In genomic region chr9:36424289-36425055, GRCh38 we compare ENCODE assay signal across 21 cellular contexts. TPM values are rescaled to one million over a fixed set of nuclear protein-coding genes. Genes with fewer than 3 reads are reported as not detected.
DNase-seq lines count a peak whose midpoint lies in the region; ATAC-seq, FAIRE-seq and TF ChIP-seq lines count a peak whose summit lies in the region.
"Had no signal": no experiment of that assay in that cellular context is flagged by ENCODE, and none has a peak within 500 bp of the region (broad histone marks: within the 10 kb centered on the region; RNA-seq: fewer than 3 reads in every experiment).

No MANE protein-coding gene starts in this region.

- no peak for TF ChIP-seq CTCF in keratinocyte (optimal IDR thresholded peaks at IDR 0.05 in 1 of 3, IDR thresholded peaks at IDR 0.05 in 1 of 3, conservative IDR thresholded peaks at IDR 0.05 in 1 of 3; ENCODE audit: extremely low read depth in 1 of 3, insufficient read depth in 2 of 3, low read length in 3 of 3)
- TF ChIP-seq CTCF in ascending aorta (IDR thresholded peaks at IDR 0.05): no peak
- no peak for TF ChIP-seq CTCF in SK-N-SH (IDR thresholded peaks at IDR 0.05)

- H3K27me3 ChIP-seq in BLaER1: no peaks in the 10 kb centered on the region
- no peaks in the 10 kb centered on the region for H3K27me3 ChIP-seq in keratinocyte (ENCODE audit: control insufficient read depth, extremely low read depth, insufficient read depth, low read length)
- H3K27me3 ChIP-seq in neuronal stem cell (ENCODE audit: control insufficient read depth in 3 of 3, insufficient read depth in 3 of 3, low read depth in 1 of 3, low read length in 3 of 3): no peaks in the 10 kb centered on the region
- H3K27me3 ChIP-seq in ascending aorta: no peaks in the 10 kb centered on the region
- no peaks in the 10 kb centered on the region for H3K27me3 ChIP-seq in SK-N-SH (ENCODE audit: insufficient read depth)
- H3K27me3 ChIP-seq: adrenal gland, body of pancreas, gastrocnemius medialis, hepatocyte, neutrophil had no signal

- CTCF ChIA-PET in SK-N-SH (lab: Yijun Ruan, JAX): interaction anchor here (2.8 kb wide), 1 partner anchor 17 kb away, joined by 20 read pairs; no protein-coding TSS in a partner anchor

- no peak overlapping the region for H3K23ac ChIP-seq in neuronal stem cell (ENCODE audit: low read depth, low read length, poor library complexity)

- H2BK5ac ChIP-seq in neuronal stem cell (ENCODE audit: low read length): no peak overlapping the region

- H3K79me2 ChIP-seq in keratinocyte (ENCODE audit: control insufficient read depth, insufficient read depth, low read length) (no peaks in the 10 kb centered on the region), SK-N-SH (ENCODE audit: insufficient read depth) (peaks cover 29% of the 10 kb centered on the region)

- no peak overlapping the region for H2AK5ac ChIP-seq in neuronal stem cell (ENCODE audit: low read depth, low read length)

- H3F3A ChIP-seq in SK-N-SH (replicated peaks; ENCODE audit: insufficient read depth): peaks cover 5% of the 10 kb centered on the region

- H3K27ac ChIP-seq in BLaER1 (peak overlapping the region; percentile 27; the same call in 1 of the 2 replicates), keratinocyte (ENCODE audit: control insufficient read depth, insufficient read depth, low read length) (no peak overlapping the region), neuronal stem cell (replicated peaks; ENCODE audit: low read length) (peak overlapping the region; percentile 6), ascending aorta (no peak overlapping the region), SK-N-SH (ENCODE audit: low read depth in 2 of 2, low read length in 1 of 2) (no peak overlapping the region)
- H3K27ac ChIP-seq: adrenal gland, body of pancreas, gastrocnemius medialis, hepatocyte, neutrophil, prostate gland had no signal

- no peak for TF ChIP-seq RAD21 in Ishikawa (IDR thresholded peaks at IDR 0.05; ENCODE audit: low read depth)
- TF ChIP-seq RAD21 in SK-N-SH (IDR thresholded peaks at IDR 0.05; ENCODE audit: low read length): no peak

- TF ChIP-seq EP300 in Ishikawa (IDR thresholded peaks at IDR 0.05; ENCODE audit: borderline replicate concordance): no peak
- no peak for TF ChIP-seq EP300 in SK-N-SH (IDR thresholded peaks at IDR 0.05; ENCODE audit: borderline replicate concordance in 1 of 2, low read depth in 1 of 2, low read length in 1 of 2)

- H3K4ac ChIP-seq in neuronal stem cell (ENCODE audit: low read length): no peak overlapping the region

- DNase-seq in keratinocyte (ENCODE audit: low read depth, low spot score): no peak
- no peak for DNase-seq in neuronal stem cell (ENCODE audit: low spot score)
- no peak for DNase-seq in ascending aorta (ENCODE audit: low spot score in 2 of 2)
- no peak for DNase-seq in SK-N-SH
- DNase-seq: activated CD8-positive, alpha-beta T cell treated with anti-CD3 and anti-CD28 coated beads for 36 hours; activated naive CD4-positive, alpha-beta T cell treated with anti-CD3 and anti-CD28 coated beads, Interleukin-2, amount 10 ng/mL, durations not matched to agents 7 days and 5 days; adrenal gland; body of pancreas; CD8-positive, alpha-beta memory T cell; gastrocnemius medialis; NCI-H1417 treated with DMSO at 0.1 percent for 48 hours; Right ventricle myocardium superior; stimulated activated CD4-positive, alpha-beta T cell treated with anti-CD3 and anti-CD28 coated beads, Interleukin-15, amount 100 ng/mL, for 24 hours; stimulated activated CD4-positive, alpha-beta T cell treated with anti-CD3 and anti-CD28 coated beads, Interleukin-4, amount 100 ng/mL, for 4 hours had no signal

- H4K91ac ChIP-seq in neuronal stem cell (ENCODE audit: low read depth, low read length, poor library complexity): peak overlapping the region; percentile 92

- no peak overlapping the region for H3K4me3 ChIP-seq in BLaER1
- H3K4me3 ChIP-seq in keratinocyte (ENCODE audit: control insufficient read depth in 2 of 3, extremely low read depth in 1 of 3, insufficient read depth in 2 of 3, low read depth in 1 of 3, low read length in 3 of 3): no peak overlapping the region
- no peak overlapping the region for H3K4me3 ChIP-seq in neuronal stem cell (ENCODE audit: low read length in 2 of 2)
- no peak overlapping the region for H3K4me3 ChIP-seq in ascending aorta
- no peak overlapping the region for H3K4me3 ChIP-seq in SK-N-SH (ENCODE audit: low read depth in 2 of 2, low read length in 1 of 2)
- H3K4me3 ChIP-seq: adrenal gland, body of pancreas, gastrocnemius medialis, hepatocyte, prostate gland had no signal

- dilution Hi-C loops in keratinocyte (cut with MboI; ENCODE audit: extremely low pct_ligation_motif_present, low sequenced_read_pairs): no loop called here

- H3K14ac ChIP-seq in neuronal stem cell (ENCODE audit: low read length): peak overlapping the region; percentile 86

- peaks cover 3% of the 10 kb centered on the region for H3K79me1 ChIP-seq in neuronal stem cell (ENCODE audit: low read depth, low read length)

- H3K9me3 ChIP-seq in BLaER1 (peaks cover 22% of the 10 kb centered on the region), keratinocyte (ENCODE audit: control insufficient read depth, low read depth, low read length) (no peaks in the 10 kb centered on the region), neuronal stem cell (replicated peaks in 1 of 2; ENCODE audit: control insufficient read depth in 2 of 2, insufficient read depth in 1 of 2, low read depth in 1 of 2, low read length in 2 of 2) (peaks cover 2 to 8% of the 10 kb centered on the region in 2 donors), ascending aorta (no peaks in the 10 kb centered on the region), SK-N-SH (no peaks in the 10 kb centered on the region)
- H3K9me3 ChIP-seq: adrenal gland, body of pancreas, gastrocnemius medialis, neutrophil, prostate gland had no signal

- intact Hi-C loops in ascending aorta (cut with DNase I): no loop called here

- H2AFZ ChIP-seq in keratinocyte (ENCODE audit: control insufficient read depth, low read length) (no peak overlapping the region), neuronal stem cell (ENCODE audit: low read length) (no peak overlapping the region), SK-N-SH (ENCODE audit: low read depth) (no peak overlapping the region)
- H2AFZ ChIP-seq: hepatocyte had no signal

- peak overlapping the region; percentile 60 for H2BK12ac ChIP-seq in neuronal stem cell (ENCODE audit: low read length)

- WGBS in neuronal stem cell (ENCODE audit: extremely low coverage in 2 of 2, insufficient read length in 2 of 2, insufficient replicate concordance in 1 of 2), 2 donors: no CpG with 5 or more reads among the region's 8 CpGs
- WGBS in SK-N-SH (ENCODE audit: low lambda C conversion rate): 81% methylated on average over 8 of the region's 8 CpGs

- POLR2A ChIA-PET in SK-N-SH (lab: Yijun Ruan, JAX): no interaction called here

- H4K20me1 ChIP-seq in BLaER1 (peaks cover 21% of the 10 kb centered on the region; the same call in 1 of the 2 replicates), keratinocyte (ENCODE audit: control insufficient read depth, extremely low read depth, insufficient read depth, low read length) (peaks cover 2% of the 10 kb centered on the region), SK-N-SH (ENCODE audit: insufficient read depth) (peaks cover 12% of the 10 kb centered on the region; the same call in 1 of the 2 replicates)

- peaks cover 55% of the 10 kb centered on the region for H3K36me3 ChIP-seq in BLaER1
- no peaks in the 10 kb centered on the region for H3K36me3 ChIP-seq in keratinocyte (ENCODE audit: control insufficient read depth in 2 of 2, extremely low read depth in 1 of 2, insufficient read depth in 2 of 2, low read length in 2 of 2)
- peaks cover 0 to 38% of the 10 kb centered on the region in 2 donors for H3K36me3 ChIP-seq in neuronal stem cell (replicated peaks in 1 of 2; ENCODE audit: control insufficient read depth in 2 of 2, insufficient read depth in 2 of 2, low read length in 2 of 2)
- H3K36me3 ChIP-seq in ascending aorta: peaks cover 2 to 5% of the 10 kb centered on the region in 2 donors
- H3K36me3 ChIP-seq in SK-N-SH (replicated peaks in 1 of 2; ENCODE audit: control insufficient read depth in 1 of 2, insufficient read depth in 2 of 2, low read length in 1 of 2): peaks cover 4 to 11% of the 10 kb centered on the region in 2 experiments
- H3K36me3 ChIP-seq: adrenal gland, gastrocnemius medialis, prostate gland had no signal

- H4K8ac ChIP-seq in neuronal stem cell (ENCODE audit: low read depth, low read length): no peak overlapping the region

- ATAC-seq in GM18517 (IDR thresholded peaks at IDR 0.05; ENCODE audit: unreplicated experiment): no peak
- no peak for ATAC-seq in GM18520 (IDR thresholded peaks at IDR 0.05; ENCODE audit: unreplicated experiment)
- ATAC-seq: activated CD8-positive, alpha-beta T cell treated with anti-CD3 and anti-CD28 coated beads for 36 hours; body of pancreas; gastrocnemius medialis had no signal

- H3K9me2 ChIP-seq in SK-N-SH: no peaks in the 10 kb centered on the region

- peak overlapping the region; percentile 76 for H3K18ac ChIP-seq in neuronal stem cell (ENCODE audit: low read length)

- H3K4me1 ChIP-seq in BLaER1 (peaks cover 31% of the 10 kb centered on the region), keratinocyte (ENCODE audit: control insufficient read depth, extremely low read depth, insufficient read depth, low read length) (peaks cover 6% of the 10 kb centered on the region), neuronal stem cell (ENCODE audit: control insufficient read depth in 2 of 2, insufficient read depth in 1 of 2, low read depth in 1 of 2, low read length in 2 of 2) (peaks cover 0 to 4% of the 10 kb centered on the region in 2 donors), ascending aorta (no peaks in the 10 kb centered on the region), SK-N-SH (ENCODE audit: control insufficient read depth in 1 of 2, insufficient read depth in 2 of 2, low read depth in 1 of 2, low read length in 1 of 2) (peaks cover 7% of the 10 kb centered on the region in 2 experiments; a peak in 3 of 4 replicates)

- H3K9ac ChIP-seq in BLaER1: no peak overlapping the region
- no peak overlapping the region for H3K9ac ChIP-seq in keratinocyte (ENCODE audit: control insufficient read depth, extremely low read depth, insufficient read depth, low read length)
- H3K9ac ChIP-seq in neuronal stem cell (ENCODE audit: low read depth, low read length, poor library complexity): peak overlapping the region; percentile 39
- no peak overlapping the region for H3K9ac ChIP-seq in SK-N-SH

- H2BK15ac ChIP-seq in neuronal stem cell (ENCODE audit: low read length): no peak overlapping the region

- H3K9me1 ChIP-seq in keratinocyte (ENCODE audit: control insufficient read depth, extremely low read depth, insufficient read depth, low read length): peaks cover 2% of the 10 kb centered on the region

- FAIRE-seq in keratinocyte (lab: Jason Lieb, UNC): peak; percentile 23

- no peak overlapping the region for H2BK120ac ChIP-seq in neuronal stem cell (ENCODE audit: low read depth, low read length)

- H3K4me2 ChIP-seq in BLaER1 (peak overlapping the region; percentile 44), keratinocyte (ENCODE audit: control insufficient read depth, extremely low read depth, insufficient read depth, low read depth, low read length) (no peak overlapping the region), neuronal stem cell (ENCODE audit: insufficient read depth, low read length, poor library complexity, severe bottlenecking) (no peak overlapping the region), SK-N-SH (no peak overlapping the region)
- H3K4me2 ChIP-seq: hepatocyte had no signal

RNA-seq across cellular contexts. Expression of gene RNF38, which starts 24.4 kb away (rescaled TPM):
- polyA plus RNA-seq in keratinocyte (11.2 to 13.4 TPM (median 12.5 TPM) in 3 replicates), SK-N-SH (2012; rRNA removed) (9.5 and 11.8 TPM in 2 replicates)
- 1.9 TPM for polyA plus RNA-seq in keratinocyte (2011; ENCODE audit: low read depth)
- 7.8 and 13.8 TPM in 2 replicates for polyA plus RNA-seq in keratinocyte (2011; cell fraction: cytosol; rRNA removed)
- polyA plus RNA-seq in keratinocyte (2011; cell fraction: nucleus; rRNA removed): 17.0 and 20.1 TPM in 2 replicates
- 6.8 and 8.1 TPM in 2 replicates for polyA plus RNA-seq in keratinocyte (2012; ENCODE audit: low replicate concordance)
- polyA minus RNA-seq in keratinocyte: 41.5 to 44.1 TPM (median 43.2 TPM) in 3 replicates
- 10.2 TPM for polyA minus RNA-seq in keratinocyte (2011; cell fraction: cytosol; rRNA and poly(A)+ RNA removed)
- 12.2 and 21.9 TPM in 2 replicates for polyA minus RNA-seq in keratinocyte (2011; cell fraction: nucleus; rRNA and poly(A)+ RNA removed)
- 32.1 TPM for polyA plus RNA-seq in neuronal stem cell (2013, experiment 1 of 2)
- 33.7 TPM for polyA plus RNA-seq in neuronal stem cell (2013, experiment 2 of 2)
- total RNA-seq in ascending aorta: 16.1 TPM
- 13.2 and 13.5 TPM in 2 replicates for polyA plus RNA-seq in SK-N-SH (2012; cell fraction: cytosol; rRNA removed)
- 9.2 and 17.2 TPM in 2 replicates for polyA plus RNA-seq in SK-N-SH (2012; cell fraction: nucleus; rRNA removed)

Comparison
In these comparisons a context has a peak if more than half of its experiments do, and no peak if none do; other contexts are left out.
1. H3K27ac ChIP-seq: peak in BLaER1 (single experiment) and neuronal stem cell (single experiment); none in keratinocyte (single experiment), ascending aorta (0 of 2) and SK-N-SH (0 of 2).